8 cellular contexts compared by ENCODE assay signal in genomic region chr22:24270556-24271405, GRCh38. TPM values are rescaled to one million over a fixed set of nuclear protein-coding genes. Genes with fewer than 3 reads are reported as not detected.
DNase-seq lines count a peak whose midpoint lies in the region; ATAC-seq and TF ChIP-seq lines count a peak whose summit lies in the region.

SPECC1L (plus strand) TSS chr22:24270831; CDS start chr22:24302232, 31,401 bp downstream.

- H3K27me3 Mint-ChIP-seq in endothelial cell (ENCODE audit: unreplicated experiment) = no peaks in the 10 kb centered on the region

- H3K9me3 ChIP-seq in HUES6 (ENCODE audit: control insufficient read depth, insufficient read depth, low read depth, low read length) (no peaks in the 10 kb centered on the region), OCI-LY1 (ENCODE audit: low read length) (no peaks in the 10 kb centered on the region)

- H3K9me3 Mint-ChIP-seq in endothelial cell (ENCODE audit: unreplicated experiment) = no peaks in the 10 kb centered on the region

- H3K4me3 ChIP-seq in HUES6 (ENCODE audit: low read depth, low read length) (peak within 1 kb of the TSS; percentile 86), OCI-LY1 (ENCODE audit: low read depth, low read length, poor library complexity, severe bottlenecking) (peak within 1 kb of the TSS; percentile 95)

- DNase-seq in D341Med (ENCODE audit: low spot score) (peak; percentile 99), endothelial cell (ENCODE audit: low spot score) (peak; percentile 96), middle frontal gyrus (ENCODE audit: extremely low spot score, low spot score) (peak; percentile 85)
- DNase-seq in activated CD8-positive, alpha-beta memory T cell treated with anti-CD3 and anti-CD28 coated beads, Interleukin-2, amount 50 U/mL, for 4 hours = peak; percentile 90
- DNase-seq in stimulated activated CD8-positive, alpha-beta memory T cell treated with anti-CD3 and anti-CD28 coated beads, Interleukin-2, amount 100 ng/mL, for 1 hour (ENCODE audit: low read depth in 2 of 2) = peak; percentile 83 to 87

- peak within 1 kb of the TSS; percentile 97 for H3K9ac ChIP-seq in HUES6 (ENCODE audit: low read length)
- peak within 1 kb of the TSS; percentile 97 for H3K9ac ChIP-seq in OCI-LY1 (ENCODE audit: low read length)

- no peaks in the 10 kb centered on the region for H3K36me3 ChIP-seq in HUES6 (ENCODE audit: control insufficient read depth, insufficient read depth, low read length)
- no peaks in the 10 kb centered on the region for H3K36me3 ChIP-seq in OCI-LY1 (ENCODE audit: insufficient read depth, low read length)

- H3K4me1 Mint-ChIP-seq in endothelial cell (ENCODE audit: unreplicated experiment) = peaks cover 21% of the 10 kb centered on the region

- peak within 1 kb of the TSS; percentile 85 for H3K4me2 ChIP-seq in OCI-LY1 (ENCODE audit: low read length)

- no peaks in the 10 kb centered on the region for H4K20me1 ChIP-seq in OCI-LY1 (ENCODE audit: insufficient read depth, low read length)

- peak within 1 kb of the TSS; percentile 93 for H3K4me3 Mint-ChIP-seq in endothelial cell (ENCODE audit: unreplicated experiment)

- peak; percentile 73 for ATAC-seq in GM21447 (IDR thresholded peaks at IDR 0.05; ENCODE audit: unreplicated experiment)

- H3K27ac ChIP-seq in HUES6 (ENCODE audit: low read depth, low read length) (peak within 1 kb of the TSS; percentile 88), OCI-LY1 (ENCODE audit: low read depth, low read length, poor library complexity, severe bottlenecking) (peak within 1 kb of the TSS; percentile 66)

- H3K4me1 ChIP-seq in HUES6 (ENCODE audit: control insufficient read depth, insufficient read depth, low read length) (peaks cover 8% of the 10 kb centered on the region), OCI-LY1 (ENCODE audit: insufficient read depth, low read length, severe bottlenecking) (peaks cover 37% of the 10 kb centered on the region)

- peak within 1 kb of the TSS; percentile 77 for H3K27ac Mint-ChIP-seq in endothelial cell (ENCODE audit: unreplicated experiment)

- H3K27me3 ChIP-seq in HUES6 (ENCODE audit: control insufficient read depth, insufficient read depth, low read length) (no peaks in the 10 kb centered on the region), OCI-LY1 (ENCODE audit: insufficient read depth, low read length) (no peaks in the 10 kb centered on the region)

- TF ChIP-seq CTCF in OCI-LY1 (IDR thresholded peaks at IDR 0.05; ENCODE audit: low read length) = no peak
- TF ChIP-seq CTCF in endothelial cell (IDR thresholded peaks at IDR 0.05; ENCODE audit: unreplicated experiment) = no peak

- peaks cover 41% of the 10 kb centered on the region for H3K79me2 ChIP-seq in OCI-LY1 (ENCODE audit: insufficient read depth, low read length)

- no peaks in the 10 kb centered on the region for H3K36me3 Mint-ChIP-seq in endothelial cell (ENCODE audit: low read depth, unreplicated experiment)

- H2AFZ ChIP-seq in OCI-LY1 (ENCODE audit: low read length) = no peak within 1 kb of the TSS

- no peaks in the 10 kb centered on the region for H3F3A ChIP-seq in OCI-LY1 (ENCODE audit: insufficient read depth, low read length)

- H3K9me2 ChIP-seq in OCI-LY1 (ENCODE audit: low read depth, low read length) = no peaks in the 10 kb centered on the region

RNA-seq across cellular contexts. Expression of gene SPECC1L, which starts in this region (rescaled TPM):
- 80.6 TPM for total RNA-seq in endothelial cell (ENCODE audit: unreplicated experiment)

Comparison
In these comparisons a context has a peak if more than half of its experiments do, and no peak if none do; other contexts are left out.
1. Peak in every context shown above with its lines: DNase-seq, ATAC-seq, H3K4me3 ChIP-seq and H3K27ac ChIP-seq.